ENCODE assay signal across 1 cellular context in genomic region chr7:100874577-100875355, GRCh38.
TF ChIP-seq lines count a peak whose summit lies in the region.

Gene SRRT, plus strand, starts transcription at chr7:100875103. Its CDS starts 488 bp downstream, at chr7:100875591.

TF ChIP-seq in HepG2, 621 proteins besides CTCF, POLR2A, EP300 and RAD21 (continued from another document and continues in another):
- peak; percentile 59; the same call in 1 of the 2 replicates for TF ChIP-seq DZIP1 (CRISPR knock-in tag; IDR thresholded peaks at IDR 0.05)
- peak; percentile 96 for TF ChIP-seq ZNF343 (CRISPR knock-in tag; IDR thresholded peaks at IDR 0.05)
- TF ChIP-seq RELA (CRISPR knock-in tag; IDR thresholded peaks at IDR 0.05) = no peak
- TF ChIP-seq JUND (CRISPR knock-in tag; IDR thresholded peaks at IDR 0.05) = peak; percentile 46; the same call in 1 of the 2 replicates
- TF ChIP-seq, protein P1, sequence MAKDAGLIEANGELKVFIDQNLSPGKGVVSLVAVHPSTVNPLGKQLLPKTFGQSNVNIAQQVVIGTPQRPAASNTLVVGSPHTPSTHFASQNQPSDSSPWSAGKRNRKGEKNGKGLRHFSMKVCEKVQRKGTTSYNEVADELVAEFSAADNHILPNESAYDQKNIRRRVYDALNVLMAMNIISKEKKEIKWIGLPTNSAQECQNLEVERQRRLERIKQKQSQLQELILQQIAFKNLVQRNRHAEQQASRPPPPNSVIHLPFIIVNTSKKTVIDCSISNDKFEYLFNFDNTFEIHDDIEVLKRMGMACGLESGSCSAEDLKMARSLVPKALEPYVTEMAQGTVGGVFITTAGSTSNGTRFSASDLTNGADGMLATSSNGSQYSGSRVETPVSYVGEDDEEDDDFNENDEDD (CRISPR knock-in tag; IDR thresholded peaks at IDR 0.05; ENCODE audit: borderline replicate concordance) = peak; percentile 94
- TF ChIP-seq TFAP4 (IDR thresholded peaks at IDR 0.05; ENCODE audit: borderline replicate concordance, low read depth) = peak; percentile 25; the same call in 1 of the 2 replicates
- no peak; the same call in 1 of the 2 replicates for TF ChIP-seq MEIS2 (CRISPR knock-in tag; IDR thresholded peaks at IDR 0.05)
- TF ChIP-seq SALL1 (CRISPR knock-in tag; IDR thresholded peaks at IDR 0.05) = peak; percentile 89
- peak; percentile 73 for TF ChIP-seq NKX3-1 (CRISPR knock-in tag; IDR thresholded peaks at IDR 0.05)
- TF ChIP-seq GATAD1 (CRISPR knock-in tag; IDR thresholded peaks at IDR 0.05) = peak; percentile 96
- no peak for TF ChIP-seq NFE2L2 (IDR thresholded peaks at IDR 0.05; ENCODE audit: low read length)
- peak; percentile 69 for TF ChIP-seq KAT7 (CRISPR knock-in tag; IDR thresholded peaks at IDR 0.05; ENCODE audit: borderline replicate concordance)
- TF ChIP-seq ARNT (IDR thresholded peaks at IDR 0.05) = no peak
- TF ChIP-seq HNRNPLL (IDR thresholded peaks at IDR 0.05; ENCODE audit: low read depth, low read length, poor library complexity, severe bottlenecking) = peak; percentile 88
- TF ChIP-seq GMEB1 (CRISPR knock-in tag; IDR thresholded peaks at IDR 0.05; ENCODE audit: borderline replicate concordance) = peak; percentile 92
- 0 out of 2 replicates have a peak, but pooled peaks have one; percentile 62 for TF ChIP-seq ZNF839 (CRISPR knock-in tag; IDR thresholded peaks at IDR 0.05; ENCODE audit: borderline replicate concordance)
- no peak for TF ChIP-seq FOXP1 (IDR thresholded peaks at IDR 0.05)
- no peak; the same call in 1 of the 2 replicates for TF ChIP-seq FOXP1 (CRISPR knock-in tag; IDR thresholded peaks at IDR 0.05)
- peak; percentile 27; the same call in 1 of the 2 replicates for TF ChIP-seq NFYC (CRISPR knock-in tag; IDR thresholded peaks at IDR 0.05)
- TF ChIP-seq, protein P2, sequence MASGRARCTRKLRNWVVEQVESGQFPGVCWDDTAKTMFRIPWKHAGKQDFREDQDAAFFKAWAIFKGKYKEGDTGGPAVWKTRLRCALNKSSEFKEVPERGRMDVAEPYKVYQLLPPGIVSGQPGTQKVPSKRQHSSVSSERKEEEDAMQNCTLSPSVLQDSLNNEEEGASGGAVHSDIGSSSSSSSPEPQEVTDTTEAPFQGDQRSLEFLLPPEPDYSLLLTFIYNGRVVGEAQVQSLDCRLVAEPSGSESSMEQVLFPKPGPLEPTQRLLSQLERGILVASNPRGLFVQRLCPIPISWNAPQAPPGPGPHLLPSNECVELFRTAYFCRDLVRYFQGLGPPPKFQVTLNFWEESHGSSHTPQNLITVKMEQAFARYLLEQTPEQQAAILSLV (CRISPR knock-in tag; IDR thresholded peaks at IDR 0.05; ENCODE audit: borderline replicate concordance) = peak; percentile 89; the same call in 1 of the 2 replicates
- TF ChIP-seq ZBTB49 (CRISPR knock-in tag; IDR thresholded peaks at IDR 0.05; ENCODE audit: borderline replicate concordance) = no peak
- peak; percentile 89 for TF ChIP-seq ZNF501 (CRISPR knock-in tag; IDR thresholded peaks at IDR 0.05)
- TF ChIP-seq DNMT1 (CRISPR knock-in tag; IDR thresholded peaks at IDR 0.05) = no peak
- TF ChIP-seq TBL1XR1 (IDR thresholded peaks at IDR 0.05; ENCODE audit: borderline replicate concordance, low read length, partially characterized antibody) = no peak
- TF ChIP-seq, protein P3, sequence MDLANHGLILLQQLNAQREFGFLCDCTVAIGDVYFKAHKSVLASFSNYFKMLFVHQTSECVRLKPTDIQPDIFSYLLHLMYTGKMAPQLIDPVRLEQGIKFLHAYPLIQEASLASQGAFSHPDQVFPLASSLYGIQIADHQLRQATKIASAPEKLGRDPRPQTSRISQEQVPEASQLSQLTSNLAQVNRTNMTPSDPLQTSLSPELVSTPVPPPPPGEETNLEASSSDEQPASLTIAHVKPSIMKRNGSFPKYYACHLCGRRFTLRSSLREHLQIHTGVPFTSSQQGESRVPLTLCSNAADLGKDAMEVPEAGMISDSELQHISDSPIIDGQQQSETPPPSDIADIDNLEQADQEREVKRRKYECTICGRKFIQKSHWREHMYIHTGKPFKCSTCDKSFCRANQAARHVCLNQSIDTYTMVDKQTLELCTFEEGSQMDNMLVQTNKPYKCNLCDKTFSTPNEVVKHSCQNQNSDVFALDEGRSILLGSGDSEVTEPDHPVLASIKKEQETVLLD (CRISPR knock-in tag; IDR thresholded peaks at IDR 0.05; ENCODE audit: low read depth) = peak; percentile 91
- TF ChIP-seq MXD1 (CRISPR knock-in tag; IDR thresholded peaks at IDR 0.05) = peak; percentile 57; the same call in 1 of the 2 replicates
- TF ChIP-seq YY1 (IDR thresholded peaks at IDR 0.05; ENCODE audit: insufficient read depth, insufficient replicate concordance, low read depth, low read length) = peak; percentile 87
- no peak for TF ChIP-seq HMG20A (CRISPR knock-in tag; IDR thresholded peaks at IDR 0.05; ENCODE audit: borderline replicate concordance)
- TF ChIP-seq, protein P4, sequence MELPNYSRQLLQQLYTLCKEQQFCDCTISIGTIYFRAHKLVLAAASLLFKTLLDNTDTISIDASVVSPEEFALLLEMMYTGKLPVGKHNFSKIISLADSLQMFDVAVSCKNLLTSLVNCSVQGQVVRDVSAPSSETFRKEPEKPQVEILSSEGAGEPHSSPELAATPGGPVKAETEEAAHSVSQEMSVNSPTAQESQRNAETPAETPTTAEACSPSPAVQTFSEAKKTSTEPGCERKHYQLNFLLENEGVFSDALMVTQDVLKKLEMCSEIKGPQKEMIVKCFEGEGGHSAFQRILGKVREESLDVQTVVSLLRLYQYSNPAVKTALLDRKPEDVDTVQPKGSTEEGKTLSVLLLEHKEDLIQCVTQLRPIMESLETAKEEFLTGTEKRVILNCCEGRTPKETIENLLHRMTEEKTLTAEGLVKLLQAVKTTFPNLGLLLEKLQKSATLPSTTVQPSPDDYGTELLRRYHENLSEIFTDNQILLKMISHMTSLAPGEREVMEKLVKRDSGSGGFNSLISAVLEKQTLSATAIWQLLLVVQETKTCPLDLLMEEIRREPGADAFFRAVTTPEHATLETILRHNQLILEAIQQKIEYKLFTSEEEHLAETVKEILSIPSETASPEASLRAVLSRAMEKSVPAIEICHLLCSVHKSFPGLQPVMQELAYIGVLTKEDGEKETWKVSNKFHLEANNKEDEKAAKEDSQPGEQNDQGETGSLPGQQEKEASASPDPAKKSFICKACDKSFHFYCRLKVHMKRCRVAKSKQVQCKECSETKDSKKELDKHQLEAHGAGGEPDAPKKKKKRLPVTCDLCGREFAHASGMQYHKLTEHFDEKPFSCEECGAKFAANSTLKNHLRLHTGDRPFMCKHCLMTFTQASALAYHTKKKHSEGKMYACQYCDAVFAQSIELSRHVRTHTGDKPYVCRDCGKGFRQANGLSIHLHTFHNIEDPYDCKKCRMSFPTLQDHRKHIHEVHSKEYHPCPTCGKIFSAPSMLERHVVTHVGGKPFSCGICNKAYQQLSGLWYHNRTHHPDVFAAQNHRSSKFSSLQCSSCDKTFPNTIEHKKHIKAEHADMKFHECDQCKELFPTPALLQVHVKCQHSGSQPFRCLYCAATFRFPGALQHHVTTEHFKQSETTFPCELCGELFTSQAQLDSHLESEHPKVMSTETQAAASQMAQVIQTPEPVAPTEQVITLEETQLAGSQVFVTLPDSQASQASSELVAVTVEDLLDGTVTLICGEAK (IDR thresholded peaks at IDR 0.05) = no peak
- TF ChIP-seq, protein P4 (CRISPR knock-in tag; IDR thresholded peaks at IDR 0.05) = peak; percentile 80
- peak; percentile 66 for TF ChIP-seq ZSCAN21 (CRISPR knock-in tag; IDR thresholded peaks at IDR 0.05; ENCODE audit: borderline replicate concordance)
- TF ChIP-seq CHD2 (IDR thresholded peaks at IDR 0.05; ENCODE audit: low read depth, low read length) = peak; percentile 95
- TF ChIP-seq SAFB2 (CRISPR knock-in tag; IDR thresholded peaks at IDR 0.05; ENCODE audit: borderline replicate concordance, low read depth) = peak; percentile 66; the same call in 1 of the 2 replicates
- no peak; the same call in 1 of the 2 replicates for TF ChIP-seq ZSCAN12 (CRISPR knock-in tag; IDR thresholded peaks at IDR 0.05)
